ENCODE assay signal across 32 cellular contexts in genomic region chr1:50179639-50180038, GRCh38.
"Had no signal": no experiment of that assay in that cellular context is flagged by ENCODE, and none has a peak within 500 bp of the region (broad histone marks: within the 10 kb centered on the region; RNA-seq: fewer than 3 reads in every experiment).

No MANE protein-coding gene starts in this region.

- H3K27me3 ChIP-seq: ascending aorta, cardiac muscle cell had no signal

- H3K27ac ChIP-seq: ascending aorta, breast epithelium, cardiac muscle cell, coronary artery, dorsolateral prefrontal cortex had no signal

- FAIRE-seq: frontal cortex had no signal

- H3K9me3 Mint-ChIP-seq: activated CD4-positive, alpha-beta memory T cell treated with anti-CD3 and anti-CD28 coated beads for 36 hours; activated CD4-positive, alpha-beta T cell treated with anti-CD3 and anti-CD28 coated beads, Interleukin-2, amount 10 ng/mL, durations not matched to agents 24 days and 14 days; activated naive CD4-positive, alpha-beta T cell treated with anti-CD3 and anti-CD28 coated beads, Interleukin-2, amount 10 ng/mL, durations not matched to agents 7 days and 5 days; activated naive CD4-positive, alpha-beta T cell treated with anti-CD3 and anti-CD28 coated beads, Interleukin-2, amount 50 U/mL, for 72 hours; activated naive CD8-positive, alpha-beta T cell treated with anti-CD3 and anti-CD28 coated beads, Interleukin-2, amount 10 ng/mL, durations not matched to agents 7 days and 5 days; activated T-helper 1 cell treated with anti-CD3 and anti-CD28 coated beads, Interleukin-12 subunit alpha, Interleukin-12 subunit beta, Interleukin-2, Interleukin-4 antibody, amounts not matched to agents 30 ng/mL and 10 ng/mL and 1 ng/mL, durations not matched to agents 14 hours and 24 hours and 36 hours; activated T-helper 2 cell treated with anti-CD3 and anti-CD28 coated beads, Interferon-gamma antibody, Interleukin-2, Interleukin-4, amounts not matched to agents 10 μg/mL and 5 μg/mL and 100 μg/mL, durations not matched to agents 14 hours and 24 hours and 36 hours; dendritic cell treated with granulocyte-macrophage colony-stimulating factor and Interleukin-4, amounts not matched to agents 40 ng/mL and 50 ng/mL, for 4 days; endodermal cell had no signal

- H3K4me1 ChIP-seq: ascending aorta, breast epithelium had no signal

- H3K27ac Mint-ChIP-seq: activated CD4-positive, alpha-beta memory T cell treated with anti-CD3 and anti-CD28 coated beads for 36 hours; activated CD4-positive, alpha-beta T cell treated with anti-CD3 and anti-CD28 coated beads for 36 hours; activated CD4-positive, alpha-beta T cell treated with anti-CD3 and anti-CD28 coated beads, Interleukin-2, amount 10 ng/mL, durations not matched to agents 24 days and 14 days; activated CD8-positive, alpha-beta memory T cell treated with anti-CD3 and anti-CD28 coated beads, Interleukin-2, amount 10 ng/mL, durations not matched to agents 7 days and 5 days; activated CD8-positive, alpha-beta T cell treated with anti-CD3 and anti-CD28 coated beads, Interleukin-2, amount 10 ng/mL, durations not matched to agents 7 days and 5 days; activated naive CD4-positive, alpha-beta T cell treated with anti-CD3 and anti-CD28 coated beads, Interleukin-2, amount 10 ng/mL, durations not matched to agents 7 days and 5 days; activated naive CD8-positive, alpha-beta T cell treated with anti-CD3 and anti-CD28 coated beads, Interleukin-2, amount 10 ng/mL, durations not matched to agents 7 days and 5 days; activated T-helper 1 cell treated with anti-CD3 and anti-CD28 coated beads, Interleukin-12 subunit alpha, Interleukin-12 subunit beta, Interleukin-2, Interleukin-4 antibody, amounts not matched to agents 30 ng/mL and 10 ng/mL and 1 ng/mL, durations not matched to agents 14 hours and 24 hours and 36 hours; activated T-helper 2 cell treated with anti-CD3 and anti-CD28 coated beads, Interferon-gamma antibody, Interleukin-2, Interleukin-4, amounts not matched to agents 10 μg/mL and 5 μg/mL and 100 μg/mL, durations not matched to agents 14 hours and 24 hours and 36 hours; brain; dendritic cell treated with granulocyte-macrophage colony-stimulating factor and Interleukin-4, amounts not matched to agents 40 ng/mL and 50 ng/mL, for 4 days; endodermal cell; T-helper 17 cell had no signal

- H3K36me3 ChIP-seq: ascending aorta, breast epithelium, cardiac muscle cell had no signal

- H3K27me3 Mint-ChIP-seq: activated CD4-positive, alpha-beta T cell treated with anti-CD3 and anti-CD28 coated beads, Interleukin-2, amount 10 ng/mL, durations not matched to agents 24 days and 14 days; dendritic cell treated with granulocyte-macrophage colony-stimulating factor and Interleukin-4, amounts not matched to agents 40 ng/mL and 50 ng/mL, for 4 days had no signal

- H3K9me3 ChIP-seq: ascending aorta, breast epithelium had no signal

- DNase-seq: activated CD4-positive, alpha-beta memory T cell treated with anti-CD3 and anti-CD28 coated beads for 36 hours; activated CD4-positive, alpha-beta T cell treated with anti-CD3 and anti-CD28 coated beads for 36 hours; activated CD4-positive, alpha-beta T cell treated with anti-CD3 and anti-CD28 coated beads, Interleukin-2, amount 10 ng/mL, durations not matched to agents 24 days and 14 days; activated CD4-positive, CD25-positive, alpha-beta regulatory T cell; activated CD4-positive, CD25-positive, alpha-beta regulatory T cell treated with anti-CD3 and anti-CD28 coated beads, Interleukin-2, amount 50 U/mL, for 72 hours; activated CD8-positive, alpha-beta memory T cell treated with anti-CD3 and anti-CD28 coated beads, Interleukin-2, amount 10 ng/mL, durations not matched to agents 7 days and 5 days; activated CD8-positive, alpha-beta memory T cell treated with anti-CD3 and anti-CD28 coated beads, Interleukin-2, amount 50 U/mL, for 4 hours; activated CD8-positive, alpha-beta T cell treated with anti-CD3 and anti-CD28 coated beads, Interleukin-2, amount 10 ng/mL, durations not matched to agents 7 days and 5 days; activated effector memory CD4-positive, alpha-beta T cell treated with anti-CD3 and anti-CD28 coated beads, Interleukin-2, amount 50 U/mL, for 16 hours; activated naive CD4-positive, alpha-beta T cell treated with anti-CD3 and anti-CD28 coated beads, Interleukin-2, amount 10 ng/mL, durations not matched to agents 7 days and 5 days; activated naive CD8-positive, alpha-beta T cell treated with anti-CD3 and anti-CD28 coated beads, Interleukin-2, amount 10 ng/mL, durations not matched to agents 7 days and 5 days; activated T-cell treated with anti-CD3 and anti-CD28 coated beads, Interleukin-2, amount 50 U/mL, for 1 hour; activated T-cell treated with anti-CD3 and anti-CD28 coated beads, Interleukin-2, amount 50 U/mL, for 48 hours; central memory CD4-positive, alpha-beta T cell; dorsolateral prefrontal cortex; effector memory CD4-positive, alpha-beta T cell; endodermal cell; foreskin fibroblast; SW 1271; T-helper 1 cell; T-helper 17 cell had no signal

- H3K4me3 ChIP-seq: ascending aorta, breast epithelium, cardiac muscle cell, coronary artery, dorsolateral prefrontal cortex had no signal

- ATAC-seq: activated CD4-positive, alpha-beta T cell treated with anti-CD3 and anti-CD28 coated beads for 36 hours; activated CD8-positive, alpha-beta memory T cell treated with anti-CD3 and anti-CD28 coated beads, Interleukin-2, amount 10 ng/mL, durations not matched to agents 7 days and 5 days; activated CD8-positive, alpha-beta T cell treated with anti-CD3 and anti-CD28 coated beads, Interleukin-2, amount 10 ng/mL, durations not matched to agents 7 days and 5 days; activated naive CD4-positive, alpha-beta T cell treated with anti-CD3 and anti-CD28 coated beads, Interleukin-2, amount 50 U/mL, for 72 hours; esophagus mucosa; T-helper 17 cell had no signal

- H3K4me1 Mint-ChIP-seq: activated CD4-positive, alpha-beta T cell treated with anti-CD3 and anti-CD28 coated beads for 36 hours; activated CD4-positive, alpha-beta T cell treated with anti-CD3 and anti-CD28 coated beads, Interleukin-2, amount 10 ng/mL, durations not matched to agents 24 days and 14 days; activated CD8-positive, alpha-beta memory T cell treated with anti-CD3 and anti-CD28 coated beads, Interleukin-2, amount 10 ng/mL, durations not matched to agents 7 days and 5 days; activated naive CD4-positive, alpha-beta T cell treated with anti-CD3 and anti-CD28 coated beads, Interleukin-2, amount 10 ng/mL, durations not matched to agents 7 days and 5 days; activated naive CD8-positive, alpha-beta T cell treated with anti-CD3 and anti-CD28 coated beads, Interleukin-2, amount 10 ng/mL, durations not matched to agents 7 days and 5 days had no signal

- H3K4me3 Mint-ChIP-seq: activated CD4-positive, alpha-beta memory T cell treated with anti-CD3 and anti-CD28 coated beads for 36 hours; activated CD4-positive, alpha-beta T cell treated with anti-CD3 and anti-CD28 coated beads for 36 hours; activated CD4-positive, alpha-beta T cell treated with anti-CD3 and anti-CD28 coated beads, Interleukin-2, amount 10 ng/mL, durations not matched to agents 24 days and 14 days; activated CD8-positive, alpha-beta memory T cell treated with anti-CD3 and anti-CD28 coated beads, Interleukin-2, amount 10 ng/mL, durations not matched to agents 7 days and 5 days; activated CD8-positive, alpha-beta T cell treated with anti-CD3 and anti-CD28 coated beads, Interleukin-2, amount 10 ng/mL, durations not matched to agents 7 days and 5 days; activated naive CD4-positive, alpha-beta T cell treated with anti-CD3 and anti-CD28 coated beads, Interleukin-2, amount 10 ng/mL, durations not matched to agents 7 days and 5 days; activated naive CD8-positive, alpha-beta T cell treated with anti-CD3 and anti-CD28 coated beads, Interleukin-2, amount 10 ng/mL, durations not matched to agents 7 days and 5 days; activated T-helper 1 cell treated with anti-CD3 and anti-CD28 coated beads, Interleukin-12 subunit alpha, Interleukin-12 subunit beta, Interleukin-2, Interleukin-4 antibody, amounts not matched to agents 30 ng/mL and 10 ng/mL and 1 ng/mL, durations not matched to agents 14 hours and 24 hours and 36 hours; brain; dendritic cell treated with granulocyte-macrophage colony-stimulating factor and Interleukin-4, amounts not matched to agents 40 ng/mL and 50 ng/mL, for 4 days; endodermal cell; T-helper 17 cell had no signal

- H3K36me3 Mint-ChIP-seq: activated CD4-positive, alpha-beta memory T cell treated with anti-CD3 and anti-CD28 coated beads for 36 hours; activated CD8-positive, alpha-beta memory T cell treated with anti-CD3 and anti-CD28 coated beads, Interleukin-2, amount 10 ng/mL, durations not matched to agents 7 days and 5 days; activated naive CD4-positive, alpha-beta T cell treated with anti-CD3 and anti-CD28 coated beads, Interleukin-2, amount 10 ng/mL, durations not matched to agents 7 days and 5 days; activated naive CD4-positive, alpha-beta T cell treated with anti-CD3 and anti-CD28 coated beads, Interleukin-2, amount 50 U/mL, for 72 hours; activated naive CD8-positive, alpha-beta T cell treated with anti-CD3 and anti-CD28 coated beads, Interleukin-2, amount 10 ng/mL, durations not matched to agents 7 days and 5 days had no signal
